8 cellular contexts compared by ENCODE assay signal in genomic region chr1:156054500-156055342, GRCh38. TPM values are rescaled to one million over a fixed set of nuclear protein-coding genes. Genes with fewer than 3 reads are reported as not detected.
DNase-seq lines count a peak whose midpoint lies in the region; ATAC-seq and TF ChIP-seq lines count a peak whose summit lies in the region.

TSS of gene LAMTOR2 (plus strand) at chr1:156054782. CDS start at chr1:156054890, 108 bp downstream.

- H3K27ac ChIP-seq in duodenal mucosa (ENCODE audit: low read depth, low read length): peak within 1 kb of the TSS; percentile 82

- H3K27me3 Mint-ChIP-seq in CD14-positive monocyte (ENCODE audit: low read depth in 3 of 3): peaks cover 0 to 2% (median 1%) of the 10 kb centered on the region in 3 donors
- H3K27me3 Mint-ChIP-seq in activated CD4-positive, alpha-beta memory T cell treated with anti-CD3 and anti-CD28 coated beads for 36 hours: no peaks in the 10 kb centered on the region

- no peak for TF ChIP-seq CTCF in CD14-positive monocyte (IDR thresholded peaks at IDR 0.05)
- TF ChIP-seq CTCF in lower leg skin (IDR thresholded peaks at IDR 0.05): no peak

- H3K27ac Mint-ChIP-seq in CD14-positive monocyte: peak within 1 kb of the TSS; percentile 84 to 96 (median 93)
- peak within 1 kb of the TSS; percentile 96 for H3K27ac Mint-ChIP-seq in activated CD4-positive, alpha-beta memory T cell treated with anti-CD3 and anti-CD28 coated beads for 36 hours

- intact Hi-C loops in CD14-positive monocyte (cut with micrococcal nuclease) (loop anchor here (2.0 to 5.0 kb wide), 5 partner anchors 32 to 122 kb away; partner anchors contain the start of genes KHDC4 (in 2 of the 2) and SSR2 (in 2 of the 2)), lower leg skin (cut with DNase I; ENCODE audit: low total_unique reads) (no loop called here)
- intact Hi-C loops in activated CD4-positive, alpha-beta memory T cell treated with anti-CD3 and anti-CD28 coated beads for 36 hours (cut with micrococcal nuclease): loop anchor here (1.0 to 10.0 kb wide), 7 partner anchors 34 to 310 kb away; partner anchors contain the start of genes KHDC4, RIT1, SSR2 and SYT11

- peak within 1 kb of the TSS; percentile 94 to 95 for H3K9ac ChIP-seq in duodenal mucosa (ENCODE audit: low read depth in 1 of 2, low read length in 2 of 2)

- H3K9me3 Mint-ChIP-seq in CD14-positive monocyte: peaks cover 0 to 2% (median 0%) of the 10 kb centered on the region in 7 donors
- no peaks in the 10 kb centered on the region for H3K9me3 Mint-ChIP-seq in activated CD4-positive, alpha-beta memory T cell treated with anti-CD3 and anti-CD28 coated beads for 36 hours

- DNase-seq in CD14-positive monocyte (ENCODE audit: low spot score) (peak; percentile 94), NCI-H82 treated with DMSO at 0.1 percent for 48 hours (lab: John Stamatoyannopoulos, UW; ENCODE audit: unreplicated experiment) (peak; percentile 99), lower leg skin (ENCODE audit: low spot score in 2 of 2) (peak; percentile 98 to 100)
- peak; percentile 98 for DNase-seq in activated CD4-positive, alpha-beta memory T cell treated with anti-CD3 and anti-CD28 coated beads for 36 hours
- peak; percentile 95 to 98 for DNase-seq in stimulated activated CD4-positive, alpha-beta T cell treated with anti-CD3 and anti-CD28 coated beads, Interleukin-4, amount 100 ng/mL, for 48 hours (ENCODE audit: low read depth in 2 of 2)

- peak within 1 kb of the TSS; percentile 93 to 97 for H3K4me3 Mint-ChIP-seq in CD14-positive monocyte
- peak within 1 kb of the TSS; percentile 93 for H3K4me3 Mint-ChIP-seq in activated CD4-positive, alpha-beta memory T cell treated with anti-CD3 and anti-CD28 coated beads for 36 hours

- H3K36me3 Mint-ChIP-seq in CD14-positive monocyte: peaks cover 31% of the 10 kb centered on the region in 2 donors
- H3K36me3 Mint-ChIP-seq in activated CD4-positive, alpha-beta memory T cell treated with anti-CD3 and anti-CD28 coated beads for 36 hours: peaks cover 6% of the 10 kb centered on the region

- no peaks in the 10 kb centered on the region for H3K9me3 ChIP-seq in duodenal mucosa (ENCODE audit: control insufficient read depth in 1 of 2, low read length in 2 of 2)

- WGBS in lower leg skin, 2 donors: 1% methylated on average over 34 to 49 of the region's 57 CpGs

- peaks cover 25% of the 10 kb centered on the region for H3K4me1 Mint-ChIP-seq in CD14-positive monocyte
- peaks cover 27% of the 10 kb centered on the region for H3K4me1 Mint-ChIP-seq in activated CD4-positive, alpha-beta memory T cell treated with anti-CD3 and anti-CD28 coated beads for 36 hours (ENCODE audit: low read depth)

- POLR2A ChIA-PET in activated CD4-positive, alpha-beta memory T cell treated with anti-CD3 and anti-CD28 coated beads for 36 hours (lab: Charles Lee): no interaction called here

- ATAC-seq in GM19438 (IDR thresholded peaks at IDR 0.05; ENCODE audit: low read depth, unreplicated experiment) (peak; percentile 65), HG03575 (IDR thresholded peaks at IDR 0.05; ENCODE audit: extremely low read depth, insufficient number of reproducible peaks, low FRiP score, unreplicated experiment) (peak; percentile 49)

- no peaks in the 10 kb centered on the region for H3K27me3 ChIP-seq in duodenal mucosa (ENCODE audit: control insufficient read depth in 1 of 2, insufficient read depth in 2 of 2, low read length in 2 of 2)

- H3K4me1 ChIP-seq in duodenal mucosa (ENCODE audit: control insufficient read depth in 1 of 2, insufficient read depth in 2 of 2, low read length in 2 of 2): peaks cover 7 to 24% of the 10 kb centered on the region in 2 donors

- CTCF ChIA-PET in activated CD4-positive, alpha-beta memory T cell treated with anti-CD3 and anti-CD28 coated beads for 36 hours (lab: Charles Lee): interaction anchor here (1.2 to 2.2 kb wide), 3 partner anchors 12 to 34 kb away, joined by 3 to 11 read pairs (median 4); partner anchors contain the start of gene SSR2

- TF ChIP-seq POLR2A in lower leg skin (IDR thresholded peaks at IDR 0.05): no peak

- H3K36me3 ChIP-seq in duodenal mucosa (ENCODE audit: control insufficient read depth in 1 of 2, insufficient read depth in 2 of 2, low read length in 2 of 2): peaks cover 0 to 13% of the 10 kb centered on the region in 2 donors

- H3K4me3 ChIP-seq in duodenal mucosa (ENCODE audit: low read depth in 1 of 2, low read length in 2 of 2) (peak within 1 kb of the TSS; percentile 98), lower leg skin (ENCODE audit: low read depth, poor library complexity, severe bottlenecking) (peak within 1 kb of the TSS; percentile 79)

RNA-seq across cellular contexts. Expression of gene LAMTOR2, which starts in this region (rescaled TPM):
- 100 to 1,000 TPM; 210 to 227 TPM for polyA plus RNA-seq in CD14-positive monocyte
- total RNA-seq in activated CD4-positive, alpha-beta memory T cell treated with anti-CD3 and anti-CD28 coated beads for 36 hours: 10 to 100 TPM; 61.4 to 65.1 TPM
- total RNA-seq in lower leg skin: 10 to 100 TPM; 41.8 to 64.5 (median 47.4) TPM

Comparison
In these comparisons a context has a peak if more than half of its experiments do, and no peak if none do; other contexts are left out.
1. Peak in every context shown above with its lines: DNase-seq, ATAC-seq, H3K4me3 ChIP-seq and H3K27ac ChIP-seq.